19 cellular contexts compared by ENCODE assay signal in genomic region chr22:49957826-49958461, GRCh38. TPM values are rescaled to one million over a fixed set of nuclear protein-coding genes. Genes with fewer than 3 reads are reported as not detected.
DNase-seq lines count a peak whose midpoint lies in the region; ATAC-seq and TF ChIP-seq lines count a peak whose summit lies in the region.
"Had no signal": no experiment of that assay in that cellular context is flagged by ENCODE, and none has a peak within 500 bp of the region (broad histone marks: within the 10 kb centered on the region; RNA-seq: fewer than 3 reads in every experiment).

No MANE protein-coding gene starts in this region.

- peaks cover 4% of the 10 kb centered on the region for H3K4me1 Mint-ChIP-seq in glutamatergic neuron (ENCODE audit: low read depth, unreplicated experiment)
- peaks cover 6% of the 10 kb centered on the region for H3K4me1 Mint-ChIP-seq in neural crest cell

- H3K36me3 Mint-ChIP-seq in glutamatergic neuron (ENCODE audit: unreplicated experiment) (no peaks in the 10 kb centered on the region), neural crest cell (ENCODE audit: low read depth) (no peaks in the 10 kb centered on the region)

- H3K9me3 Mint-ChIP-seq in glutamatergic neuron (ENCODE audit: unreplicated experiment) (peaks cover 5% of the 10 kb centered on the region), neural crest cell (no peaks in the 10 kb centered on the region)
- H3K9me3 Mint-ChIP-seq: nephron progenitor cell had no signal

- H3K27ac Mint-ChIP-seq in glutamatergic neuron (ENCODE audit: unreplicated experiment) (no peak overlapping the region), neural crest cell (ENCODE audit: unreplicated experiment) (no peak overlapping the region)

- peak; percentile 4 for DNase-seq in BE2C
- no peak for DNase-seq in RWPE1 (ENCODE audit: low spot score)
- peak; percentile 14 for DNase-seq in glutamatergic neuron
- no peak for DNase-seq in neural crest cell (ENCODE audit: low read depth, low spot score)
- DNase-seq in stimulated activated CD4-positive, alpha-beta T cell treated with anti-CD3 and anti-CD28 coated beads, Interleukin-4, amount 100 ng/mL, for 4 hours: no peak
- DNase-seq: activated T-cell treated with anti-CD3 and anti-CD28 coated beads, Interleukin-2, amount 50 U/mL, for 1 hour; anterior cingulate cortex; cortex of kidney; DMS79; hippocampal formation; MV-4-11; NCI-H2171; NCI-H82; nephron progenitor cell; stimulated activated CD4-positive, alpha-beta T cell treated with anti-CD3 and anti-CD28 coated beads, Interleukin-4, amount 100 ng/mL, for 24 hours had no signal

- POLR2A ChIA-PET in RWPE1 (lab: Yijun Ruan, JAX; ENCODE audit: low non-redundant PET): no interaction called here

- H3K4me1 ChIP-seq in BE2C: peaks cover 11% of the 10 kb centered on the region

- H3K4me3 ChIP-seq in BE2C (ENCODE audit: low read depth, low read length): no peak overlapping the region

- H3K27me3 ChIP-seq in BE2C: no peaks in the 10 kb centered on the region

- peaks cover 12% of the 10 kb centered on the region for H3K36me3 ChIP-seq in BE2C

- H3K27ac ChIP-seq in RWPE1: peak overlapping the region; percentile 92

- H3K9me3 ChIP-seq in BE2C: no peaks in the 10 kb centered on the region

- TF ChIP-seq CTCF in BE2C (IDR thresholded peaks at IDR 0.05; ENCODE audit: low read depth, low read length) (no peak), RWPE1 (conservative IDR thresholded peaks at IDR 0.05; ENCODE audit: low read depth) (no peak), glutamatergic neuron (IDR thresholded peaks at IDR 0.05; ENCODE audit: partially characterized antibody, unreplicated experiment) (no peak), neural crest cell (conservative IDR thresholded peaks at IDR 0.05) (no peak)

- H3K4me3 Mint-ChIP-seq in glutamatergic neuron (ENCODE audit: unreplicated experiment) (no peak overlapping the region), neural crest cell (peak overlapping the region; percentile 76)

- no peak for ATAC-seq in HG02870 (IDR thresholded peaks at IDR 0.05; ENCODE audit: unreplicated experiment)
- ATAC-seq in HG03175 (IDR thresholded peaks at IDR 0.05; ENCODE audit: unreplicated experiment): no peak
- ATAC-seq in HG03045 (IDR thresholded peaks at IDR 0.05; ENCODE audit: unreplicated experiment): no peak

- CTCF ChIA-PET in RWPE1 (lab: Yijun Ruan, JAX): no interaction called here

- peaks cover 4% of the 10 kb centered on the region for H3K27me3 Mint-ChIP-seq in glutamatergic neuron (ENCODE audit: unreplicated experiment)
- H3K27me3 Mint-ChIP-seq in neural crest cell (ENCODE audit: low read depth): no peaks in the 10 kb centered on the region

RNA-seq across cellular contexts. Expression of gene PIM3, which starts 2.6 kb away (rescaled TPM):
- 286 TPM for polyA plus RNA-seq in BE2C (2012; ENCODE audit: insufficient read depth, insufficient read length, low read depth)
- total RNA-seq in glutamatergic neuron (ENCODE audit: unreplicated experiment): 32.3 TPM
- total RNA-seq in neural crest cell: 29.9 and 31.0 TPM in 2 replicates

RNA-seq across cellular contexts. Expression of gene CRELD2, which starts 39.5 kb away (rescaled TPM):
- polyA plus RNA-seq in BE2C (2012; ENCODE audit: insufficient read depth, insufficient read length, low read depth): 33.2 TPM
- total RNA-seq in glutamatergic neuron (ENCODE audit: unreplicated experiment) (24.9 TPM), neural crest cell (39.6 and 43.8 TPM in 2 replicates)

RNA-seq across cellular contexts. Expression of gene ALG12, which starts 39.7 kb away (rescaled TPM):
- 36.3 TPM for polyA plus RNA-seq in BE2C (2012; ENCODE audit: insufficient read depth, insufficient read length, low read depth)
- total RNA-seq in glutamatergic neuron (ENCODE audit: unreplicated experiment) (14.7 TPM), neural crest cell (21.2 and 24.7 TPM in 2 replicates)

RNA-seq across cellular contexts. Expression of gene IL17REL, which starts 54.6 kb away (rescaled TPM):
- polyA plus RNA-seq in BE2C (2012; ENCODE audit: insufficient read depth, insufficient read length, low read depth): not detected
- total RNA-seq in glutamatergic neuron (ENCODE audit: unreplicated experiment): not detected
- 0.07 TPM in 1 of 2 replicates, not detected in the other for total RNA-seq in neural crest cell
- total RNA-seq: T-helper 1 cell treated with Interleukin-12 subunit alpha and Interleukin-12 subunit beta and Interleukin-4 antibody, amounts not matched to agents 30 ng/mL and 1 ng/mL, for 36 hours had no signal

Comparison
In these comparisons a context has a peak if more than half of its experiments do, and no peak if none do; other contexts are left out.
1. DNase-seq: peak in BE2C (single experiment) and glutamatergic neuron (single experiment); none in RWPE1 (single experiment), neural crest cell (single experiment) and stimulated activated CD4-positive, alpha-beta T cell treated with anti-CD3 and anti-CD28 coated beads, Interleukin-4, amount 100 ng/mL, for 4 hours (0 of 2).